29 cellular contexts compared by ENCODE assay signal in genomic region chr3:77577264-77577663, GRCh38.
"Had no signal": no experiment of that assay in that cellular context is flagged by ENCODE, and none has a peak within 500 bp of the region (broad histone marks: within the 10 kb centered on the region; RNA-seq: fewer than 3 reads in every experiment).

No MANE protein-coding gene starts in this region.

- H3K27ac ChIP-seq: ascending aorta, breast epithelium, cardiac muscle cell, colonic mucosa had no signal

- H3K27me3 ChIP-seq: ascending aorta, breast epithelium, cardiac muscle cell, colonic mucosa had no signal

- H3K36me3 ChIP-seq: ascending aorta, cardiac muscle cell, colonic mucosa had no signal

- H3K4me3 ChIP-seq: ascending aorta, breast epithelium, cardiac muscle cell, colonic mucosa had no signal

- H3K4me1 ChIP-seq: ascending aorta, breast epithelium, colonic mucosa had no signal

- FAIRE-seq: frontal cortex had no signal

- H3K9me3 ChIP-seq: ascending aorta, breast epithelium, colonic mucosa had no signal

- DNase-seq: activated CD4-positive, alpha-beta memory T cell treated with anti-CD3 and anti-CD28 coated beads, Interleukin-2, amount 10 ng/mL, durations not matched to agents 7 days and 5 days; activated CD4-positive, alpha-beta T cell treated with anti-CD3 and anti-CD28 coated beads for 1 hour; activated CD4-positive, alpha-beta T cell treated with anti-CD3 and anti-CD28 coated beads for 4 hours; activated CD4-positive, alpha-beta T cell treated with anti-CD3 and anti-CD28 coated beads, Interleukin-2, amount 10 ng/mL, durations not matched to agents 7 days and 5 days; activated CD4-positive, alpha-beta T cell treated with anti-CD3 and anti-CD28 coated beads, Interleukin-2, amount 50 U/mL, for 4 hours; activated CD8-positive, alpha-beta memory T cell treated with anti-CD3 and anti-CD28 coated beads, Interleukin-2, amount 50 U/mL, for 48 hours; activated gamma-delta T cell; activated naive CD4-positive, alpha-beta T cell; activated naive CD4-positive, alpha-beta T cell treated with anti-CD3 and anti-CD28 coated beads, Interleukin-2, amount 10 ng/mL, durations not matched to agents 7 days and 5 days; activated naive CD8-positive, alpha-beta T cell treated with anti-CD3 and anti-CD28 coated beads, Interleukin-2, amount 10 ng/mL, durations not matched to agents 7 days and 5 days; activated T-cell treated with anti-CD3 and anti-CD28 coated beads for 4 hours; activated T-cell treated with anti-CD3 and anti-CD28 coated beads, Interleukin-2, amount 50 U/mL, for 24 hours; activated T-cell treated with anti-CD3 and anti-CD28 coated beads, Interleukin-2, amount 50 U/mL, for 72 hours; central memory CD4-positive, alpha-beta T cell; cerebellar nuclear complex; colonic mucosa; effector CD8-positive, alpha-beta T cell; endodermal cell; foreskin fibroblast; head of caudate nucleus; hippocampal formation; T1000 had no signal

- ATAC-seq: activated naive CD4-positive, alpha-beta T cell treated with anti-CD3 and anti-CD28 coated beads, Interleukin-2, amount 50 U/mL, for 72 hours; activated T-cell treated with anti-CD3 and anti-CD28 coated beads, Interleukin-2, amount 50 U/mL, for 72 hours; esophagus mucosa; WTC11 had no signal
